Comparison of ENCODE assay signal across 20 cellular contexts in genomic region chr1:206550446-206550845, GRCh38. TPM values are rescaled to one million over a fixed set of nuclear protein-coding genes. Genes with fewer than 3 reads are reported as not detected.
DNase-seq lines count a peak whose midpoint lies in the region; ATAC-seq and TF ChIP-seq lines count a peak whose summit lies in the region.
"Had no signal": no experiment of that assay in that cellular context is flagged by ENCODE, and none has a peak within 500 bp of the region (broad histone marks: within the 10 kb centered on the region; RNA-seq: fewer than 3 reads in every experiment).

No MANE protein-coding gene starts in this region.

- peaks cover 58 to 61% of the 10 kb centered on the region in 2 donors for H3K4me1 Mint-ChIP-seq in natural killer cell treated with Interleukin-12 subunit alpha and Interleukin-12 subunit beta and Interleukin-15 and Interleukin-18, amount 100 ng/mL, for 72 hours (ENCODE audit: low read depth in 2 of 2)
- H3K4me1 Mint-ChIP-seq in chondrocyte (ENCODE audit: low read depth): peaks cover 2% of the 10 kb centered on the region

- peak overlapping the region in 1 of 2 donors; percentile 100 for H3K27ac Mint-ChIP-seq in natural killer cell treated with Interleukin-12 subunit alpha and Interleukin-12 subunit beta and Interleukin-15 and Interleukin-18, amount 100 ng/mL, for 72 hours
- H3K27ac Mint-ChIP-seq in chondrocyte (ENCODE audit: unreplicated experiment): no peak overlapping the region
- H3K27ac Mint-ChIP-seq: neural progenitor cell had no signal

- DNase-seq in NCI-H748 (lab: John Stamatoyannopoulos, UW; ENCODE audit: unreplicated experiment) (peak; percentile 61), NCI-H748 treated with DMSO at 0.1 percent for 48 hours (lab: John Stamatoyannopoulos, UW) (no peak), NCI-H1694 treated with DMSO at 0.1 percent for 48 hours (lab: John Stamatoyannopoulos, UW) (peak; percentile 26), NCI-H774 (lab: John Stamatoyannopoulos, UW) (peak; percentile 86), chondrocyte (ENCODE audit: low spot score) (no peak), right atrium auricular region (ENCODE audit: low spot score) (no peak)
- DNase-seq in natural killer cell treated with Interleukin-12 subunit alpha and Interleukin-12 subunit beta and Interleukin-15 and Interleukin-18, amount 100 ng/mL, for 72 hours (ENCODE audit: low spot score): peak; percentile 22
- DNase-seq: activated CD4-positive, alpha-beta T cell treated with anti-CD3 and anti-CD28 coated beads for 1 hour; activated naive CD8-positive, alpha-beta T cell treated with anti-CD3 and anti-CD28 coated beads, Interleukin-2, amount 10 ng/mL, durations not matched to agents 7 days and 5 days; activated T-cell treated with anti-CD3 and anti-CD28 coated beads, Interleukin-2, amount 50 U/mL, for 1 hour; caudate nucleus; CD4-positive, CD25-positive, alpha-beta regulatory T cell; Karpas-422; mesendoderm; NCI-H524; substantia nigra had no signal

- H3K4me3 ChIP-seq in right atrium auricular region: no peak overlapping the region
- H3K4me3 ChIP-seq: neural progenitor cell had no signal

- peaks cover 2% of the 10 kb centered on the region for H3K9me3 Mint-ChIP-seq in natural killer cell treated with Interleukin-12 subunit alpha and Interleukin-12 subunit beta and Interleukin-15 and Interleukin-18, amount 100 ng/mL, for 72 hours
- no peaks in the 10 kb centered on the region for H3K9me3 Mint-ChIP-seq in chondrocyte (ENCODE audit: low read depth)
- H3K9me3 Mint-ChIP-seq: activated naive CD8-positive, alpha-beta T cell treated with anti-CD3 and anti-CD28 coated beads, Interleukin-2, amount 10 ng/mL, durations not matched to agents 7 days and 5 days; neural progenitor cell had no signal

- H3K9me3 ChIP-seq in right atrium auricular region: no peaks in the 10 kb centered on the region

- H3K4me1 ChIP-seq in right atrium auricular region: peaks cover 0 to 25% of the 10 kb centered on the region in 2 donors

- no peaks in the 10 kb centered on the region for H3K27me3 ChIP-seq in right atrium auricular region

- no peak for ATAC-seq in natural killer cell treated with Interleukin-12 subunit alpha and Interleukin-12 subunit beta and Interleukin-15 and Interleukin-18, amount 100 ng/mL, for 72 hours
- no peak for ATAC-seq in GM21367 (IDR thresholded peaks at IDR 0.05; ENCODE audit: unreplicated experiment)

- H3K4me3 Mint-ChIP-seq in natural killer cell treated with Interleukin-12 subunit alpha and Interleukin-12 subunit beta and Interleukin-15 and Interleukin-18, amount 100 ng/mL, for 72 hours: no peak overlapping the region
- no peak overlapping the region for H3K4me3 Mint-ChIP-seq in chondrocyte (ENCODE audit: unreplicated experiment)
- H3K4me3 Mint-ChIP-seq: activated naive CD8-positive, alpha-beta T cell treated with anti-CD3 and anti-CD28 coated beads, Interleukin-2, amount 10 ng/mL, durations not matched to agents 7 days and 5 days; CD4-positive, CD25-positive, alpha-beta regulatory T cell; neural progenitor cell had no signal

- no peak overlapping the region for H3K27ac ChIP-seq in right atrium auricular region
- H3K27ac ChIP-seq: HL-60, neural progenitor cell, RWPE1 had no signal

- H3K36me3 ChIP-seq in right atrium auricular region: no peaks in the 10 kb centered on the region
- H3K36me3 ChIP-seq: neural progenitor cell had no signal

- no peaks in the 10 kb centered on the region for H3K27me3 Mint-ChIP-seq in natural killer cell treated with Interleukin-12 subunit alpha and Interleukin-12 subunit beta and Interleukin-15 and Interleukin-18, amount 100 ng/mL, for 72 hours
- peaks cover 50% of the 10 kb centered on the region for H3K27me3 Mint-ChIP-seq in chondrocyte (ENCODE audit: low read depth)
- H3K27me3 Mint-ChIP-seq: activated naive CD8-positive, alpha-beta T cell treated with anti-CD3 and anti-CD28 coated beads, Interleukin-2, amount 10 ng/mL, durations not matched to agents 7 days and 5 days; CD4-positive, CD25-positive, alpha-beta regulatory T cell had no signal

- H3K36me3 Mint-ChIP-seq in natural killer cell treated with Interleukin-12 subunit alpha and Interleukin-12 subunit beta and Interleukin-15 and Interleukin-18, amount 100 ng/mL, for 72 hours: no peaks in the 10 kb centered on the region
- peaks cover 4% of the 10 kb centered on the region for H3K36me3 Mint-ChIP-seq in chondrocyte (ENCODE audit: low read depth)
- H3K36me3 Mint-ChIP-seq: CD4-positive, CD25-positive, alpha-beta regulatory T cell; neural progenitor cell had no signal

- no peak for TF ChIP-seq CTCF in chondrocyte (IDR thresholded peaks at IDR 0.05)
- TF ChIP-seq CTCF in right atrium auricular region (IDR thresholded peaks at IDR 0.05): no peak

RNA-seq across cellular contexts. Expression of gene RASSF5, which starts 43.1 kb away (rescaled TPM):
- total RNA-seq in natural killer cell treated with Interleukin-12 subunit alpha and Interleukin-12 subunit beta and Interleukin-15 and Interleukin-18, amount 100 ng/mL, for 72 hours: 100 to 1,000 TPM; 178 to 260 TPM
- total RNA-seq in chondrocyte: 0.12 to 0.36 TPM (median 0.27 TPM) in 3 replicates
- 10 to 100 TPM in 1 of 2 donors, 1 to 10 TPM in 1; 9.9 to 17.5 TPM for total RNA-seq in right atrium auricular region

Comparison
In these comparisons a context has a peak if more than half of its experiments do, and no peak if none do; other contexts are left out.
1. DNase-seq: peak in NCI-H748 (single experiment), NCI-H1694 treated with DMSO at 0.1 percent for 48 hours (single experiment), NCI-H774 (single experiment) and natural killer cell treated with Interleukin-12 subunit alpha and Interleukin-12 subunit beta and Interleukin-15 and Interleukin-18, amount 100 ng/mL, for 72 hours (single experiment); none in NCI-H748 treated with DMSO at 0.1 percent for 48 hours (single experiment), chondrocyte (single experiment) and right atrium auricular region (single experiment).
2. RNA of gene RASSF5, which starts 43.1 kb away (total RNA-seq): 178 to 260 TPM in natural killer cell treated with Interleukin-12 subunit alpha and Interleukin-12 subunit beta and Interleukin-15 and Interleukin-18, amount 100 ng/mL, for 72 hours; 9.9 to 17.5 TPM in right atrium auricular region and 0.12 to 0.36 TPM in chondrocyte; every median in the first group is over 4 times any median in the second.